15 cellular contexts compared by ENCODE assay signal in the genomic region with DNA sequence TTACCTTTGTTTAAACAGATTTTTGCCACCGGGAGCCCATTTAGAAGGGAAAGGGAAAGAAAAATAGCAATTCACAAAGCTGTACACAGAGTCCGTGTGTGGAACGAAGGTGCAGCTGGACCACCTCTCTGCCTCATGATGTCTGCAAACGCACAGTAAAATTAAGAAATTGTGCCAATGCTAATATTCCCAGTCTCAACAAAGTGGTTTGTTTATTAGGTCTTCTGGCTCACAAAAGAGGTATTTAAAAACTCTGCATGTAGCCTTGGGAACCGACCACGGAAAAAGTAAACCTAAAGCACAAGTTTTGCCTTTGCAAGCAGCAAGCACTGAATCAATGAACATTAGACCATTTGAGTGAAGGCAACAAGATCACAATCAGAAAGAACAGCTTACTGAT. TPM values are rescaled to one million over a fixed set of nuclear protein-coding genes. Genes with fewer than 3 reads are reported as not detected.
DNase-seq lines count a peak whose midpoint lies in the region; ATAC-seq, FAIRE-seq and TF ChIP-seq lines count a peak whose summit lies in the region.
"Had no signal": no experiment of that assay in that cellular context is flagged by ENCODE, and none has a peak within 500 bp of the region (broad histone marks: within the 10 kb centered on the region; RNA-seq: fewer than 3 reads in every experiment).

No MANE protein-coding gene starts in this region.

- no peaks in the 10 kb centered on the region for H3K9me3 ChIP-seq in HepG2 (ENCODE audit: low read length)
- H3K9me3 ChIP-seq in right lobe of liver = no peaks in the 10 kb centered on the region
- no peaks in the 10 kb centered on the region for H3K9me3 ChIP-seq in uterus
- H3K9me3 ChIP-seq: A549 had no signal

- peaks cover 94% of the 10 kb centered on the region for H3K79me2 ChIP-seq in HepG2 (ENCODE audit: insufficient read depth, low read length)

- H3K4me2 ChIP-seq in HepG2 (ENCODE audit: low read depth, low read length) = peak overlapping the region; percentile 35
- H3K4me2 ChIP-seq: A549 had no signal

- BruUV-seq in HepG2 (replicated peaks; lab: Mats Ljungman, UMichigan) = no TSS peak

- TF ChIP-seq RAD21 in HepG2 (CRISPR knock-in tag; IDR thresholded peaks at IDR 0.05) = no peak

- POLR2A ChIA-PET in HepG2 (lab: Yijun Ruan, JAX) = interaction anchor here (0.7 kb wide), 1 partner anchor 55 kb away, joined by 3 read pairs; no protein-coding TSS in a partner anchor

- H3K27me3 ChIP-seq in HepG2 (ENCODE audit: control insufficient read depth in 1 of 2, insufficient read depth in 2 of 2, low read length in 2 of 2) = no peaks in the 10 kb centered on the region
- no peaks in the 10 kb centered on the region for H3K27me3 ChIP-seq in right lobe of liver
- no peaks in the 10 kb centered on the region for H3K27me3 ChIP-seq in uterus

- in situ Hi-C loops in HepG2 (cut with HindIII; ENCODE audit: extremely low pct_ligation_motif_present, low pct_unique_long_range_greater_than_20kb) = no loop called here

- FAIRE-seq in HepG2 (lab: Jason Lieb, UNC) (peak; percentile 32), GM12892 (lab: Jason Lieb, UNC) (no peak)
- FAIRE-seq: A549, small intestine had no signal

- TF ChIP-seq POLR2A in HepG2 (IDR thresholded peaks at IDR 0.05; ENCODE audit: insufficient read depth in 1 of 2, low read depth in 2 of 2, low read length in 2 of 2) = no peak
- TF ChIP-seq POLR2A in right lobe of liver (IDR thresholded peaks at IDR 0.05) = no peak
- no peak for TF ChIP-seq POLR2A in uterus (IDR thresholded peaks at IDR 0.05)
- no peak for TF ChIP-seq POLR2A in GM12892 (IDR thresholded peaks at IDR 0.05; ENCODE audit: low read depth, low read length)

- no peak for TF ChIP-seq CTCF in HepG2 (CRISPR knock-in tag; IDR thresholded peaks at IDR 0.05)
- TF ChIP-seq CTCF in right lobe of liver (IDR thresholded peaks at IDR 0.05) = no peak
- TF ChIP-seq CTCF in coronary artery (IDR thresholded peaks at IDR 0.05) = no peak
- no peak for TF ChIP-seq CTCF in uterus (IDR thresholded peaks at IDR 0.05)

- intact Hi-C loops in HepG2 (cut with micrococcal nuclease; ENCODE audit: unreplicated experiment) = no loop called here
- intact Hi-C loops in right lobe of liver (cut with DNase I) = no loop called here
- intact Hi-C loops in uterus (cut with DNase I; ENCODE audit: low total_unique reads) = no loop called here

- H3K27ac ChIP-seq in HepG2 (ENCODE audit: extremely low read length, insufficient read depth, low read length) (peak overlapping the region; percentile 49), right lobe of liver (no peak overlapping the region), coronary artery (peak overlapping the region; percentile 85), uterus (peak overlapping the region; percentile 74 to 88)

- H3K36me3 ChIP-seq in HepG2 (replicated peaks in 1 of 2; ENCODE audit: control insufficient read depth in 1 of 2, insufficient read depth in 2 of 2, low read length in 2 of 2) = peaks cover 3 to 18% of the 10 kb centered on the region in 2 experiments; a peak in 3 of 5 replicates
- H3K36me3 ChIP-seq in right lobe of liver = no peaks in the 10 kb centered on the region
- no peaks in the 10 kb centered on the region for H3K36me3 ChIP-seq in uterus

- no peak for TF ChIP-seq EP300 in HepG2 (IDR thresholded peaks at IDR 0.05; ENCODE audit: low read depth in 2 of 2, low read length in 2 of 2)
- TF ChIP-seq EP300 in HepG2 (CRISPR knock-in tag; IDR thresholded peaks at IDR 0.05; ENCODE audit: borderline replicate concordance) = no peak

- WGBS in HepG2 (ENCODE audit: low lambda C conversion rate) = 29% methylated on average over 6 of the region's 6 CpGs
- WGBS in right lobe of liver (ENCODE audit: insufficient coverage, low coverage, low lambda C conversion rate, missing lambda C conversion rate) = 30% methylated on average over 6 of the region's 6 CpGs

- DNase-seq in HepG2 (ENCODE audit: low spot score) = no peak
- no peak for DNase-seq in right lobe of liver
- no peak for DNase-seq in coronary artery (ENCODE audit: low spot score)
- peak; percentile 62 for DNase-seq in myocyte (ENCODE audit: low read depth)
- DNase-seq in uterus = no peak
- DNase-seq in cerebellar nuclear complex (lab: John Stamatoyannopoulos, UW) = no peak
- DNase-seq in SW480 (ENCODE audit: low spot score) = no peak
- no peak for DNase-seq in GM12892 (ENCODE audit: insufficient read length)
- DNase-seq: KBM-7, left cardiac atrium, NCI-H187, SHP77, small intestine had no signal

- CTCF ChIA-PET in HepG2 (lab: Yijun Ruan, JAX; ENCODE audit: low intra/inter-chr PET ratio, low total read pairs) = no interaction called here

- no peak overlapping the region for H2AFZ ChIP-seq in HepG2 (ENCODE audit: low read length)

- H3K4me3 ChIP-seq in HepG2 (replicated peaks in 1 of 3; ENCODE audit: insufficient read depth in 1 of 3, low read depth in 2 of 3, low read length in 3 of 3) = no peak overlapping the region
- H3K4me3 ChIP-seq in right lobe of liver = no peak overlapping the region
- peak overlapping the region; percentile 2 for H3K4me3 ChIP-seq in coronary artery
- H3K4me3 ChIP-seq in uterus = no peak overlapping the region
- H3K4me3 ChIP-seq: A549 had no signal

- peaks cover 96% of the 10 kb centered on the region for H3K4me1 ChIP-seq in HepG2 (ENCODE audit: insufficient read depth, low read length)
- peaks cover 0 to 50% (median 12%) of the 10 kb centered on the region in 4 donors for H3K4me1 ChIP-seq in right lobe of liver
- H3K4me1 ChIP-seq in uterus = peaks cover 0 to 26% of the 10 kb centered on the region in 2 donors

- H3K9ac ChIP-seq in HepG2 (ENCODE audit: insufficient read depth, low read depth, low read length) = no peak overlapping the region; the same call in 1 of the 2 replicates

- no peaks in the 10 kb centered on the region; the same call in 1 of the 2 replicates for H4K20me1 ChIP-seq in HepG2 (ENCODE audit: insufficient read depth, low read length)

- ATAC-seq in HepG2 = no peak
- no peak for ATAC-seq in right lobe of liver
- ATAC-seq: A549; natural killer cell treated with Interleukin-12 subunit alpha and Interleukin-12 subunit beta and Interleukin-15 and Interleukin-18, amount 100 ng/mL, for 72 hours had no signal

TF ChIP-seq in HepG2, 621 proteins besides CTCF, POLR2A, EP300 and RAD21 (continues in another document):
- TF ChIP-seq, protein P1, sequence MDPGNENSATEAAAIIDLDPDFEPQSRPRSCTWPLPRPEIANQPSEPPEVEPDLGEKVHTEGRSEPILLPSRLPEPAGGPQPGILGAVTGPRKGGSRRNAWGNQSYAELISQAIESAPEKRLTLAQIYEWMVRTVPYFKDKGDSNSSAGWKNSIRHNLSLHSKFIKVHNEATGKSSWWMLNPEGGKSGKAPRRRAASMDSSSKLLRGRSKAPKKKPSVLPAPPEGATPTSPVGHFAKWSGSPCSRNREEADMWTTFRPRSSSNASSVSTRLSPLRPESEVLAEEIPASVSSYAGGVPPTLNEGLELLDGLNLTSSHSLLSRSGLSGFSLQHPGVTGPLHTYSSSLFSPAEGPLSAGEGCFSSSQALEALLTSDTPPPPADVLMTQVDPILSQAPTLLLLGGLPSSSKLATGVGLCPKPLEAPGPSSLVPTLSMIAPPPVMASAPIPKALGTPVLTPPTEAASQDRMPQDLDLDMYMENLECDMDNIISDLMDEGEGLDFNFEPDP (CRISPR knock-in tag; conservative IDR thresholded peaks at IDR 0.05) = no peak
- TF ChIP-seq FOXM1 (CRISPR knock-in tag; IDR thresholded peaks at IDR 0.05) (no peak), ZNF567 (CRISPR knock-in tag; IDR thresholded peaks at IDR 0.05; ENCODE audit: borderline replicate concordance) (no peak)

RNA-seq across cellular contexts. Expression of a gene that starts 57.7 kb away (rescaled TPM):
- total RNA-seq in HepG2 (2016; rRNA removed; fragmentation: Illumina TruSeq; extraction: Trizol) = 22.1 and 26.6 TPM in 2 replicates
- 6.5 and 8.8 TPM in 2 replicates for total RNA-seq in HepG2 (2016; cell fraction: cytosol; rRNA removed; fragmentation: Illumina TruSeq; extraction: Trizol; ENCODE audit: low read depth)
- 21.4 and 26.4 TPM in 2 replicates for total RNA-seq in HepG2 (2016; cell fraction: insoluble cytoplasmic fraction; rRNA removed; fragmentation: Illumina TruSeq; extraction: Trizol)
- total RNA-seq in HepG2 (2016; cell fraction: membrane; rRNA removed; fragmentation: Illumina TruSeq; extraction: Trizol) = 14.1 and 14.5 TPM in 2 replicates
- 53.5 and 54.7 TPM in 2 replicates for total RNA-seq in HepG2 (2016; cell fraction: nucleus; rRNA removed; fragmentation: Illumina TruSeq; extraction: Trizol)
- 39.0 and 41.1 TPM in 2 replicates for polyA plus RNA-seq in HepG2 (2011; rRNA removed)
- polyA plus RNA-seq in HepG2 (2011; cell fraction: cytosol; rRNA removed) = 26.0 and 30.9 TPM in 2 replicates
- polyA plus RNA-seq in HepG2 (2011; cell fraction: nucleus; rRNA removed) = 36.5 and 47.2 TPM in 2 replicates
- polyA plus RNA-seq in HepG2 (2012) = 22.8 and 35.4 TPM in 2 replicates
- polyA plus RNA-seq in HepG2 (2016; cell fraction: cytosol; fragmentation: Illumina TruSeq; extraction: Trizol; ENCODE audit: low read depth) = 2.4 and 2.7 TPM in 2 replicates
- 31.2 and 35.1 TPM in 2 replicates for polyA plus RNA-seq in HepG2 (2016; cell fraction: insoluble cytoplasmic fraction; fragmentation: Illumina TruSeq; extraction: Trizol; ENCODE audit: low read depth)
- 5.9 and 6.4 TPM in 2 replicates for polyA plus RNA-seq in HepG2 (2016; cell fraction: membrane; fragmentation: Illumina TruSeq; extraction: Trizol; ENCODE audit: low read depth)
- 43.3 and 43.6 TPM in 2 replicates for polyA plus RNA-seq in HepG2 (2016; cell fraction: nucleus; fragmentation: Illumina TruSeq; extraction: Trizol; ENCODE audit: insufficient read depth, low read depth)
- polyA minus RNA-seq in HepG2 (2011; rRNA and poly(A)+ RNA removed; ENCODE audit: low replicate concordance) = 32.8 and 173 TPM in 2 replicates
- 58.1 and 61.3 TPM in 2 replicates for polyA minus RNA-seq in HepG2 (2011; cell fraction: cytosol; rRNA and poly(A)+ RNA removed)
- polyA minus RNA-seq in HepG2 (2011; cell fraction: nucleus; rRNA and poly(A)+ RNA removed) = 95.2 and 100 TPM in 2 replicates
- 10 to 100 TPM; 11.5 to 29.9 (median 18.2) TPM for total RNA-seq in right lobe of liver
- 21.2 and 31.3 TPM in 2 replicates for total RNA-seq in myocyte
- polyA plus RNA-seq in myocyte (2012) = 52.1 TPM
- 100 to 1,000 TPM in 1 of 4 donors, 10 to 100 TPM in 3; 24.7 to 185 (median 41.1) TPM for total RNA-seq in uterus
- 13.1 TPM for polyA plus RNA-seq in GM12892 (2012; ENCODE audit: missing spikeins)

Comparison
In these comparisons a context has a peak if more than half of its experiments do, and no peak if none do; other contexts are left out.
1. H3K27ac ChIP-seq: peak in HepG2 (single experiment), coronary artery (2 of 2) and uterus (2 of 2); none in right lobe of liver (0 of 3).